Comparison of ENCODE assay signal across 8 cellular contexts in the genomic region with DNA sequence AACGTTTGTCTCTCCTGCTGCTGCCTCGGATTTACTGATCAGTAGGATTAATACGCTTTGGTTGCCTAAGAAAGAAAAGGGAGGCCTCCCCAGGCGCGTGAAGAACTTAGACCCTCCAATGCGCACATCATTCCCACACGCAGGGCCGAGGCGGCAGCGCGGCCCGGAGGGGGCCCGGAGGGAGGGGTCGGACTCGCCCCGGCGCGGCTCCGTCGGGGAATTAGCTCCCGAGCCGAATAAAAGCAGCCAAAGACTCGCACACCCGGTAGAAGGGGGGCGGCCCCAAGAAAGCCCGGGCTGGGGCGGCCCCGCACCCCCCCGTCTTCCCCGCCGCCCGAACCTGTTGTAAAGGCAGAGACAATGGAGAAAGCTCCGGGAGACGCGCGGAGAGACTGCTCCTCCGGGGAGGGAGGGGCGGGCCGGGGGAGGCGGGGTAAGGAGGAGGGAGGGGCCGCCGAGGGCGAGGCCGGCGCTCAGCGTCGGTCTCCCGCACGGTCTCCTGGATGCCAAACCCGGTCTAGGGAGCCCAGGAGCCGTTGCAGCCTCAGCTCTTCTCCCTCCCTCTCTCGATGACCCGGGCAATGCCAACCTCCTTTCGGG. TPM values are rescaled to one million over a fixed set of nuclear protein-coding genes. Genes with fewer than 3 reads are reported as not detected.
A peak's percentile ranks its signal among the peaks of the same experiment; 100 is the strongest.
DNase-seq lines count a peak whose midpoint lies in the region; ATAC-seq and TF ChIP-seq lines count a peak whose summit lies in the region.

A gene (minus strand): TSS at position 362 of the 600 bp plus-strand sequence. CDS start 446 bp downstream, outside the sequence.

- H3K4me1 ChIP-seq in OCI-LY7 (ENCODE audit: insufficient read depth, low read length, poor library complexity, severe bottlenecking), result peaks cover 3% of the 10 kb centered on the region

- H3K9me2 ChIP-seq in OCI-LY7 (ENCODE audit: insufficient read depth, low read length), result no peaks in the 10 kb centered on the region

- H3K79me2 ChIP-seq in OCI-LY7 (ENCODE audit: insufficient read depth, low read depth, low read length), result no peaks in the 10 kb centered on the region

- peaks cover 37% of the 10 kb centered on the region for H3K27me3 Mint-ChIP-seq in neural crest cell (ENCODE audit: low read depth)

- DNase-seq in DMS 273 treated with DMSO at 0.1 percent for 48 hours (lab: John Stamatoyannopoulos, UW) (peak; percentile 39), OCI-LY7 (ENCODE audit: low spot score) (peak; percentile 24), fibroblast of gingiva (ENCODE audit: low read depth) (peak; percentile 2), neural crest cell (ENCODE audit: low read depth, low spot score) (peak; percentile 63), superior temporal gyrus (ENCODE audit: extremely low spot score) (peak; percentile 38)
- DNase-seq in activated T-helper 1 cell treated with anti-CD3 and anti-CD28 coated beads, Interleukin-2, amount 50 U/mL, for 16 hours (ENCODE audit: low read depth in 1 of 2, low spot score in 1 of 2), result peak; percentile 44 to 48

- CTCF ChIA-PET in OCI-LY7 (lab: Charles Lee; ENCODE audit: unreplicated experiment), result interaction anchor here (0.5 to 0.6 kb wide), 2 partner anchors 103 to 169 kb away, joined by 3 to 4 read pairs; no protein-coding TSS in a partner anchor

- peak within 1 kb of the TSS; percentile 71 for H3K4me3 ChIP-seq in OCI-LY7 (ENCODE audit: low read depth, low read length, poor library complexity, severe bottlenecking)

- peak within 1 kb of the TSS; percentile 83 for H3K4me2 ChIP-seq in OCI-LY7 (ENCODE audit: low read length)

- H3K36me3 Mint-ChIP-seq in neural crest cell (ENCODE audit: low read depth), result peaks cover under 1% of the 10 kb centered on the region

- H3K4me1 Mint-ChIP-seq in neural crest cell, result peaks cover 34% of the 10 kb centered on the region

- intact Hi-C loops in OCI-LY7 (cut with micrococcal nuclease; ENCODE audit: unreplicated experiment), result loop anchor here (5.0 kb wide), 1 partner anchor 64 kb away; no protein-coding TSS in a partner anchor

- H3K27ac ChIP-seq in OCI-LY7 (ENCODE audit: low read depth, low read length, poor library complexity, severe bottlenecking), result no peak within 1 kb of the TSS

- peak within 1 kb of the TSS; percentile 91 for H2AFZ ChIP-seq in OCI-LY7 (ENCODE audit: low read length)

- ATAC-seq in HG02852 (IDR thresholded peaks at IDR 0.05; ENCODE audit: unreplicated experiment) (peak; percentile 70), HG02840 (IDR thresholded peaks at IDR 0.05; ENCODE audit: low FRiP score, unreplicated experiment) (no peak)

- H3K9me3 ChIP-seq in OCI-LY7 (ENCODE audit: low read length), result no peaks in the 10 kb centered on the region

- no TSS peak for BruUV-seq in OCI-LY7 (replicated peaks; lab: Mats Ljungman, UMichigan)

- POLR2A ChIA-PET in OCI-LY7 (lab: Charles Lee), result interaction anchor here (0.6 to 2.7 kb wide), 7 partner anchors 10 to 749 kb away, joined by 3 to 7 read pairs (median 3); no protein-coding TSS in a partner anchor

- no peak for TF ChIP-seq CTCF in OCI-LY7 (conservative IDR thresholded peaks at IDR 0.05; ENCODE audit: low read length)
- no peak for TF ChIP-seq CTCF in neural crest cell (conservative IDR thresholded peaks at IDR 0.05)

- H4K20me1 ChIP-seq in OCI-LY7 (ENCODE audit: insufficient read depth, low read length), result no peaks in the 10 kb centered on the region

- H3K36me3 ChIP-seq in OCI-LY7 (ENCODE audit: insufficient read depth, low read length), result no peaks in the 10 kb centered on the region

- H3K9me3 Mint-ChIP-seq in neural crest cell, result no peaks in the 10 kb centered on the region

- H3K4me3 Mint-ChIP-seq in neural crest cell, result peak within 1 kb of the TSS; percentile 99

- H3K27ac Mint-ChIP-seq in neural crest cell (ENCODE audit: unreplicated experiment), result peak within 1 kb of the TSS; percentile 98

RNA-seq across cellular contexts. Expression of the gene that starts here (rescaled TPM):
- 1.8 and 11.1 TPM in 2 replicates for total RNA-seq in OCI-LY7 (2014; rRNA removed; shearing (Covaris generic))
- total RNA-seq in OCI-LY7 (2022), result 0.85 and 0.95 TPM in 2 replicates
- 89.1 and 101 TPM in 2 replicates for total RNA-seq in neural crest cell

Comparison
In these comparisons a context has a peak if more than half of its experiments do, and no peak if none do; other contexts are left out.
1. DNase-seq: peak in every context shown above with its lines; median percentile 63 in neural crest cell; 46 in activated T-helper 1 cell treated with anti-CD3 and anti-CD28 coated beads, Interleukin-2, amount 50 U/mL, for 16 hours; 39 in DMS 273 treated with DMSO at 0.1 percent for 48 hours; 38 in superior temporal gyrus; 24 in OCI-LY7; 2 in fibroblast of gingiva.